In genomic region chr19:19361075-19361594, GRCh38 we compare ENCODE assay signal across 8 cellular contexts. TPM values are rescaled to one million over a fixed set of nuclear protein-coding genes. Genes with fewer than 3 reads are reported as not detected.
DNase-seq lines count a peak whose midpoint lies in the region; ATAC-seq, FAIRE-seq and TF ChIP-seq lines count a peak whose summit lies in the region.

No MANE protein-coding gene starts in this region.

- H3K9me3 ChIP-seq in NT2/D1 (ENCODE audit: insufficient read depth, low read length): no peaks in the 10 kb centered on the region

- peak overlapping the region; percentile 65 to 89 (median 82) for H3K4me3 Mint-ChIP-seq in naive B cell

- no peaks in the 10 kb centered on the region for H3K9me3 Mint-ChIP-seq in naive B cell

- ATAC-seq in GM18870 (IDR thresholded peaks at IDR 0.05; ENCODE audit: unreplicated experiment): peak; percentile 67
- peak; percentile 60 to 70 for ATAC-seq in naive B cell (ENCODE audit: low read depth in 2 of 2)

- no peaks in the 10 kb centered on the region for H3K27me3 ChIP-seq in NT2/D1 (ENCODE audit: insufficient read depth, insufficient read length)

- peaks cover 28% of the 10 kb centered on the region for H3K36me3 ChIP-seq in NT2/D1 (ENCODE audit: insufficient read depth, insufficient read length, low read length)

- peaks cover 0 to 4% of the 10 kb centered on the region in 2 donors for H3K36me3 Mint-ChIP-seq in naive B cell

- FAIRE-seq in HTR-8/SVneo (lab: Jason Lieb, UNC): peak; percentile 31

- H3K4me1 ChIP-seq in NT2/D1 (ENCODE audit: insufficient read depth, insufficient read length): peaks cover 2% of the 10 kb centered on the region

- H3K9ac ChIP-seq in NT2/D1 (ENCODE audit: insufficient read length, low read depth): no peak overlapping the region

- peak overlapping the region in 5 of 6 donors; percentile 28 to 85 (median 56) for H3K27ac Mint-ChIP-seq in naive B cell

- H3K4me3 ChIP-seq in NT2/D1 (ENCODE audit: insufficient read length, low read depth): no peak overlapping the region

- peak; percentile 75 for TF ChIP-seq CTCF in AG09319 (IDR thresholded peaks at IDR 0.05; ENCODE audit: low read depth, low read length)

- peaks cover 15 to 34% (median 26%) of the 10 kb centered on the region in 3 donors for H3K4me1 Mint-ChIP-seq in naive B cell

- H3K27me3 Mint-ChIP-seq in naive B cell: no peaks in the 10 kb centered on the region

- DNase-seq in AG09319 (ENCODE audit: extremely low read depth, low read depth) (peak; percentile 57), HTR-8/SVneo (ENCODE audit: insufficient read length, low spot score) (peak; percentile 84), NT2/D1 (ENCODE audit: low read depth, low spot score) (peak; percentile 90), epidermal melanocyte (ENCODE audit: insufficient read length, low spot score) (peak; percentile 88), naive B cell (peak; percentile 53)
- DNase-seq in activated CD8-positive, alpha-beta memory T cell treated with anti-CD3 and anti-CD28 coated beads, Interleukin-2, amount 50 U/mL, for 24 hours (ENCODE audit: extremely low read depth): peak; percentile 46
- peak; percentile 50 for DNase-seq in stimulated activated CD8-positive, alpha-beta memory T cell treated with anti-CD3 and anti-CD28 coated beads, Interleukin-7, amount 100 ng/mL, for 24 hours (ENCODE audit: low read depth)

RNA-seq across cellular contexts. Expression of gene MAU2, which starts 40.5 kb away (rescaled TPM):
- 10 to 100 TPM; 17.6 to 39.9 (median 24.2) TPM for polyA plus RNA-seq in naive B cell (ENCODE audit: low read depth in 6 of 6)

RNA-seq across cellular contexts. Expression of gene SUGP1, which starts 40.8 kb away (rescaled TPM):
- polyA plus RNA-seq in naive B cell (ENCODE audit: low read depth in 6 of 6): 10 to 100 TPM; 22.8 to 45.7 (median 26.5) TPM

RNA-seq across cellular contexts. Expression of gene GATAD2A, which starts 44.3 kb away (rescaled TPM):
- 10 to 100 TPM in 3 of 6 donors, 1 to 10 TPM in 3; 2.2 to 19.2 (median 10.6) TPM for polyA plus RNA-seq in naive B cell (ENCODE audit: low read depth in 6 of 6)
